14 cellular contexts compared by ENCODE assay signal in the genomic region with DNA sequence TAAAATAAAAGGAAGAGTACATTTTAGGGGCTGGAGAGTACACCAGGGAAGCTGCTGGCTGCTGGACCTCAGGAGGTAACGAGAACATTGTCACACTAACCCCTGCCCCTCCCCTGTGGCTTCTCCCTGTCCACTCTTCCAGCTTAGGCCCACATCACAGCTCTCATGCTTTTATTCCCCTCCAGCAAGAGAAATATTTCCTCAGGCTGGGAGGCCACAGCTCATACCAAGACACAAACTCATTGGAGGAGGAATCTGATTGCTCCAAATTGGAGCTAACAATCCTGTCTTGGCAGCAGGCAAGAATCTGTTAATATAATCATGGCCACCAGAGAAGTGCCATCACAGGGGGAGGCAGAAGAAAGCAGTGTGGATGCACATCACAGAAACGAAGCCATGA.
"Had no signal": no experiment of that assay in that cellular context is flagged by ENCODE, and none has a peak within 500 bp of the region (broad histone marks: within the 10 kb centered on the region; RNA-seq: fewer than 3 reads in every experiment).

No MANE protein-coding gene starts in this region.

- H3K36me3 ChIP-seq: stomach, thoracic aorta had no signal

- DNase-seq: activated CD4-positive, alpha-beta T cell treated with anti-CD3 and anti-CD28 coated beads, Interleukin-2, amount 50 U/mL, for 48 hours; activated CD4-positive, CD25-positive, alpha-beta regulatory T cell treated with anti-CD3 and anti-CD28 coated beads, Interleukin-2, amount 50 U/mL, for 72 hours; activated effector memory CD4-positive, alpha-beta T cell treated with anti-CD3 and anti-CD28 coated beads, Interleukin-2, amount 50 U/mL, for 16 hours; activated T-cell treated with anti-CD3 and anti-CD28 coated beads, Interleukin-2, amount 50 U/mL, for 4 hours; caudate nucleus; cortex of kidney; effector memory CD4-positive, alpha-beta T cell; kidney; mesenchymal stem cell; stomach; T-helper 9 cell had no signal

- H3K4me3 ChIP-seq: hepatocyte, stomach, thoracic aorta had no signal

- H3K27ac ChIP-seq: hepatocyte, stomach, thoracic aorta had no signal

- H3K79me2 ChIP-seq: hepatocyte had no signal

- H2AFZ ChIP-seq: hepatocyte had no signal

- ATAC-seq: activated naive CD4-positive, alpha-beta T cell treated with anti-CD3 and anti-CD28 coated beads, Interleukin-2, amount 50 U/mL, for 72 hours; activated T-cell treated with anti-CD3 and anti-CD28 coated beads, Interleukin-2, amount 50 U/mL, for 4 hours had no signal

- H3K9me3 ChIP-seq: stomach, thoracic aorta had no signal

- H3K4me2 ChIP-seq: hepatocyte had no signal

- H3K27me3 ChIP-seq: hepatocyte had no signal
